In the genomic region with DNA sequence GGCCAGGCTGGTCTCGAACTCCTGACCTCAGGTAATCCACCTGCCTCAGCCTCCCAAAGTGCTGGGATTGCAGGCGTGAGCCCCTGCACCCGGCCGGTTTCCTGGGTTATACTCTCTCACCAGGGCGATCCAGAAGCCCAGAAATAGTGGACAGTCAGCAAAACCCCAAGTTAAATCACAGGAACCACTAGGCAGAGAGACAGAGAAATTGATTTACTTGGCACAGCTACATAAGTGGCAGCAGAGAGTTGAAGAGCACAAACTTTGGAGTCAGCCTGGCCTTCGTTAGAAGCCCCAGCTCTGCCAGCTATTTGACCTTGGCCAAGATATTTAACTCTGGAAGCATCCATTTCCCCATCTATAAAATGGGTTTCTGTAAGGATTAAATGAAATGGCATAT, we compare ENCODE assay signal across 22 cellular contexts.
"Had no signal": no experiment of that assay in that cellular context is flagged by ENCODE, and none has a peak within 500 bp of the region (broad histone marks: within the 10 kb centered on the region; RNA-seq: fewer than 3 reads in every experiment).

No MANE protein-coding gene starts in this region.

- DNase-seq: activated CD4-positive, alpha-beta T cell treated with anti-CD3 and anti-CD28 coated beads, Interleukin-2, amount 50 U/mL, for 1 hour; activated CD4-positive, CD25-positive, alpha-beta regulatory T cell treated with anti-CD3 and anti-CD28 coated beads, Interleukin-2, amount 50 U/mL, for 72 hours; activated naive CD4-positive, alpha-beta T cell treated with Interleukin-2 at 50 U/mL for 16 hours; amygdala; colonic mucosa; dorsolateral prefrontal cortex; effector memory CD8-positive, alpha-beta T cell; esophagus squamous epithelium; gastrocnemius medialis; hypothalamus; left ventricle myocardium inferior; pancreas; right cardiac atrium; stimulated activated CD4-positive, alpha-beta T cell treated with anti-CD3 and anti-CD28 coated beads, Interleukin-1b, Interleukin-23, amount 100 ng/mL, for 48 hours; stimulated activated naive CD8-positive, alpha-beta T cell treated with anti-CD3 and anti-CD28 coated beads, Interleukin-15, amount 100 ng/mL, for 72 hours; tibial artery; WERI-Rb-1 had no signal

- H3K36me3 Mint-ChIP-seq: activated naive CD8-positive, alpha-beta T cell treated with anti-CD3 and anti-CD28 coated beads, Interleukin-2, amount 10 ng/mL, durations not matched to agents 7 days and 5 days had no signal

- H3K4me3 Mint-ChIP-seq: nephron had no signal

- FAIRE-seq: bronchial epithelial cell, pancreas, TTC549 had no signal

- H3K36me3 ChIP-seq: colonic mucosa, esophagus squamous epithelium, gastrocnemius medialis, left ventricle myocardium inferior, pancreas, tibial artery, WERI-Rb-1 had no signal

- H3K9me3 Mint-ChIP-seq: activated naive CD8-positive, alpha-beta T cell treated with anti-CD3 and anti-CD28 coated beads, Interleukin-2, amount 10 ng/mL, durations not matched to agents 7 days and 5 days; effector memory CD8-positive, alpha-beta T cell; nephron; stimulated activated effector memory CD8-positive, alpha-beta T cell treated with anti-CD3 and anti-CD28 coated beads, Interleukin-12 subunit alpha, Interleukin-12 subunit beta, amount 100 ng/mL, for 72 hours; stimulated activated naive CD8-positive, alpha-beta T cell treated with anti-CD3 and anti-CD28 coated beads, Interleukin-15, amount 100 ng/mL, for 72 hours had no signal

- H3K27ac ChIP-seq: colonic mucosa, dorsolateral prefrontal cortex, esophagus squamous epithelium, gastrocnemius medialis, left ventricle myocardium inferior, pancreas, tibial artery, WERI-Rb-1 had no signal

- H3K4me1 ChIP-seq: colonic mucosa had no signal

- H3K4me3 ChIP-seq: colonic mucosa, dorsolateral prefrontal cortex, esophagus squamous epithelium, gastrocnemius medialis, left ventricle myocardium inferior, pancreas, tibial artery had no signal

- H3K9me3 ChIP-seq: colonic mucosa, esophagus squamous epithelium, gastrocnemius medialis, left ventricle myocardium inferior, pancreas, tibial artery had no signal

- ATAC-seq: gastrocnemius medialis, pancreas, right cardiac atrium had no signal

- H3K27me3 ChIP-seq: colonic mucosa, dorsolateral prefrontal cortex, esophagus squamous epithelium, gastrocnemius medialis, pancreas, tibial artery had no signal

- H3K27me3 Mint-ChIP-seq: effector memory CD8-positive, alpha-beta T cell; stimulated activated naive CD8-positive, alpha-beta T cell treated with anti-CD3 and anti-CD28 coated beads, Interleukin-15, amount 100 ng/mL, for 72 hours had no signal
